In genomic region chrX:56268888-56269287, GRCh38 we compare ENCODE assay signal across 14 cellular contexts. TPM values are rescaled to one million over a fixed set of nuclear protein-coding genes. Genes with fewer than 3 reads are reported as not detected.
DNase-seq lines count a peak whose midpoint lies in the region; ATAC-seq, FAIRE-seq and TF ChIP-seq lines count a peak whose summit lies in the region.
"Had no signal": no experiment of that assay in that cellular context is flagged by ENCODE, and none has a peak within 500 bp of the region (broad histone marks: within the 10 kb centered on the region; RNA-seq: fewer than 3 reads in every experiment).

No MANE protein-coding gene starts in this region.

- FAIRE-seq in HTR-8/SVneo (lab: Jason Lieb, UNC): no peak
- no peak for FAIRE-seq in pancreas (lab: Jason Lieb, UNC)
- FAIRE-seq: H54 had no signal

- no peaks in the 10 kb centered on the region for H3K36me3 ChIP-seq in Peyer's patch
- H3K36me3 ChIP-seq in pancreas: no peaks in the 10 kb centered on the region
- H3K36me3 ChIP-seq: BLaER1, neutrophil had no signal

- TF ChIP-seq CTCF in Peyer's patch (IDR thresholded peaks at IDR 0.05): no peak
- TF ChIP-seq CTCF in pancreas (IDR thresholded peaks at IDR 0.05): no peak

- peak; percentile 60 for DNase-seq in RPMI7951 (ENCODE audit: low read depth)
- no peak for DNase-seq in Peyer's patch
- no peak for DNase-seq in SK-N-DZ (ENCODE audit: low spot score)
- DNase-seq in HTR-8/SVneo (ENCODE audit: insufficient read length, low spot score): no peak
- no peak for DNase-seq in pancreas
- DNase-seq: activated naive CD4-positive, alpha-beta T cell treated with anti-CD3 and anti-CD28 coated beads, Interleukin-2, amount 50 U/mL, for 16 hours; KG1 had no signal

- intact Hi-C loops in pancreas (cut with DNase I): no loop called here

- no peak for TF ChIP-seq POLR2A in Peyer's patch (IDR thresholded peaks at IDR 0.05)

- WGBS in pancreas, 2 donors: 26 to 48% methylated on average over 1 of the region's 1 CpG

- H3K9me3 ChIP-seq in Peyer's patch (no peaks in the 10 kb centered on the region), pancreas (no peaks in the 10 kb centered on the region)
- H3K9me3 ChIP-seq: BLaER1, neutrophil had no signal

- H3K4me3 ChIP-seq in Peyer's patch (no peak overlapping the region), pancreas (no peak overlapping the region)
- H3K4me3 ChIP-seq: BLaER1 had no signal

- H3K27ac ChIP-seq in Peyer's patch: no peak overlapping the region
- H3K27ac ChIP-seq in pancreas: no peak overlapping the region
- H3K27ac ChIP-seq: BLaER1, neutrophil had no signal

- H3K27me3 ChIP-seq in Peyer's patch: no peaks in the 10 kb centered on the region
- H3K27me3 ChIP-seq in pancreas: peaks cover 0 to 8% (median 0%) of the 10 kb centered on the region in 4 donors
- H3K27me3 ChIP-seq: neutrophil had no signal

- peak; percentile 93 for ATAC-seq in GM18511 (IDR thresholded peaks at IDR 0.05; ENCODE audit: unreplicated experiment)
- peak; percentile 84 for ATAC-seq in GM21367 (IDR thresholded peaks at IDR 0.05; ENCODE audit: unreplicated experiment)
- peak; percentile 90 for ATAC-seq in HG03060 (IDR thresholded peaks at IDR 0.05; ENCODE audit: low read depth, unreplicated experiment)
- no peak for ATAC-seq in pancreas

- no peaks in the 10 kb centered on the region for H3K4me1 ChIP-seq in Peyer's patch
- no peaks in the 10 kb centered on the region for H3K4me1 ChIP-seq in pancreas
- H3K4me1 ChIP-seq: BLaER1 had no signal

RNA-seq across cellular contexts. Expression of gene KLF8, which starts 36.7 kb away (rescaled TPM):
- 2.2 and 3.4 TPM in 2 replicates for total RNA-seq in RPMI7951 (2014; rRNA removed; shearing (Covaris generic))
- 10 to 100 TPM in 1 of 4 donors, 1 to 10 TPM in 3; 1.2 to 30.5 (median 3.2) TPM for total RNA-seq in Peyer's patch
- not detected in 2 replicates for polyA plus RNA-seq in SK-N-DZ (2014; cell fraction: cytosol; rRNA removed)
- polyA plus RNA-seq in SK-N-DZ (2014; cell fraction: nucleus; rRNA removed): 0.20 TPM in 1 of 2 replicates, not detected in the other
- 1 to 10 TPM in 5 of 6 donors, under 1 TPM in 1; 0.88 to 3.7 (median 1.2) TPM for total RNA-seq in pancreas
- 1 to 10 TPM; 2.1 to 3.4 TPM for polyA plus RNA-seq in pancreas
- total RNA-seq: SK-MEL-5 had no signal

Comparison
In these comparisons a context has a peak if more than half of its experiments do, and no peak if none do; other contexts are left out.
1. ATAC-seq: peak in GM18511 (single experiment), GM21367 (single experiment) and HG03060 (single experiment); none in pancreas (0 of 4).